Comparison of ENCODE assay signal across 15 cellular contexts in the genomic region with DNA sequence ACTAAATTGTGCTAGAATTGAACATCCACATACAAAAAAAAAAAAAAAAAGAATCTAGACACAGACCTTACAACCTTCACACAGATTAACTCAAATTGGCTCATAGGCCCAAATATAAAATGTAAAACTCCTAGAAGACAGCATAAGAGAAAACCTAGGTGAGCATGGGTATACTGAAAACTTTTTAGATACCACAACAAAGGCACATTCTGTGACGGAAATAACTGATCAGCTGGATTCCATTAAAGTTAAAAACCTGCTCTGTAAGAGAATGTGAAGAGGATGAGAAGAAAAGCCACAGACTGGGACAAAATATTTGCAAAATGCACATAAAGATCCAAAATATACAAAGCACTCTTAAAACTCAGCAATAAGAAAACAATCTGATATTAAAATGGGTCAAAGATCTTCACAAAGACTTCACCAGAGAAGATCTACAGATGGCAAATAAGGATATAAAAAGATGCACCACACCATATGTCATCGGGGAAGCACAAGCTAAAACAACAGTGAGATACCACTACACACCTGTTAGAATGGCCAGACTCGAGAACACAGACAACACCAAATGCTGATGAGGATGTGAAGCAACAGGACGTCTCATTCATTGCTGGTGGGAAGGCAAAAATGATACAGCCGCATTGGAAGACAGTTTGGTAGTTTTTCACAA.
"Had no signal": no experiment of that assay in that cellular context is flagged by ENCODE, and none has a peak within 500 bp of the region (broad histone marks: within the 10 kb centered on the region; RNA-seq: fewer than 3 reads in every experiment).

No MANE protein-coding gene starts in this region.

- H3K27me3 ChIP-seq: colonic mucosa, left lung, right lobe of liver, upper lobe of right lung had no signal

- H3K27ac Mint-ChIP-seq: activated naive CD4-positive, alpha-beta T cell treated with anti-CD3 and anti-CD28 coated beads for 36 hours; activated T-helper 17 cell treated with anti-CD3 and anti-CD28 coated beads, Interleukin-2, amount 50 U/mL, for 72 hours; brain had no signal

- H3K4me1 ChIP-seq: colonic mucosa, left lung, upper lobe of right lung had no signal

- H3K4me3 ChIP-seq: colonic mucosa, left lung, right lobe of liver, thoracic aorta, upper lobe of right lung had no signal

- H3K9me3 ChIP-seq: colonic mucosa, left lung, right lobe of liver, thoracic aorta, upper lobe of right lung had no signal

- H3K27ac ChIP-seq: colonic mucosa, left lung, right lobe of liver, thoracic aorta, upper lobe of right lung had no signal

- H3K4me3 Mint-ChIP-seq: activated naive CD4-positive, alpha-beta T cell treated with anti-CD3 and anti-CD28 coated beads for 36 hours; activated T-helper 17 cell treated with anti-CD3 and anti-CD28 coated beads, Interleukin-2, amount 50 U/mL, for 72 hours; brain; neural crest cell had no signal

- DNase-seq: activated naive CD4-positive, alpha-beta T cell treated with anti-CD3 and anti-CD28 coated beads for 36 hours; amygdala; central memory CD4-positive, alpha-beta T cell; colonic mucosa; hippocampal formation; kidney; left lung; mesenchymal stem cell; right lobe of liver; stimulated activated CD4-positive, alpha-beta T cell treated with anti-CD3 and anti-CD28 coated beads, Interleukin-1b, Interleukin-23, amount 100 ng/mL, for 48 hours; upper lobe of right lung had no signal

- H3K27me3 Mint-ChIP-seq: activated T-helper 17 cell treated with anti-CD3 and anti-CD28 coated beads, Interleukin-2, amount 50 U/mL, for 72 hours; brain had no signal

- ATAC-seq: activated T-helper 17 cell treated with anti-CD3 and anti-CD28 coated beads, Interleukin-2, amount 50 U/mL, for 72 hours; left lung; right lobe of liver; upper lobe of right lung had no signal

- H3K36me3 ChIP-seq: colonic mucosa, left lung, right lobe of liver, thoracic aorta, upper lobe of right lung had no signal
